16 cellular contexts compared by ENCODE assay signal in genomic region chr5:131984945-131985665, GRCh38. TPM values are rescaled to one million over a fixed set of nuclear protein-coding genes. Genes with fewer than 3 reads are reported as not detected.
"Had no signal": no experiment of that assay in that cellular context is flagged by ENCODE, and none has a peak within 500 bp of the region (broad histone marks: within the 10 kb centered on the region; RNA-seq: fewer than 3 reads in every experiment).

No MANE protein-coding gene starts in this region.

- H3K36me3 ChIP-seq: left lung, ovary, stomach, tibial nerve, vagina had no signal

- ATAC-seq: left lung had no signal

- H3K27ac ChIP-seq: left lung, ovary, stomach, tibial nerve, vagina, VCaP had no signal

- H3K9me3 ChIP-seq: left lung, ovary, stomach, tibial nerve, vagina had no signal

- H3K4me1 ChIP-seq: left lung, vagina had no signal

- H3K27me3 ChIP-seq: left lung, ovary, stomach, tibial nerve, vagina had no signal

- DNase-seq: activated CD4-positive, alpha-beta memory T cell treated with anti-CD3 and anti-CD28 coated beads for 36 hours; activated naive CD4-positive, alpha-beta T cell treated with anti-CD3 and anti-CD28 coated beads for 36 hours; activated T-cell treated with anti-CD3 and anti-CD28 coated beads, Interleukin-2, amount 50 U/mL, for 48 hours; left lung; mesenchymal stem cell; nephron progenitor cell; ovary; retina; stimulated activated CD4-positive, alpha-beta T cell treated with anti-CD3 and anti-CD28 coated beads, Interleukin-15, amount 100 ng/mL, for 24 hours; stimulated activated CD4-positive, alpha-beta T cell treated with anti-CD3 and anti-CD28 coated beads, Interleukin-4, amount 100 ng/mL, for 24 hours; stomach; SW 1271 had no signal

- H3K4me3 ChIP-seq: left lung, ovary, stomach, tibial nerve, vagina had no signal

RNA-seq across cellular contexts. Expression of gene MEIKIN, which starts 39.6 kb away (rescaled TPM):
- total RNA-seq: fibroblast of villous mesenchyme, ovary, tibial nerve, vagina had no signal
- polyA plus RNA-seq: stomach had no signal
